In the genomic region with DNA sequence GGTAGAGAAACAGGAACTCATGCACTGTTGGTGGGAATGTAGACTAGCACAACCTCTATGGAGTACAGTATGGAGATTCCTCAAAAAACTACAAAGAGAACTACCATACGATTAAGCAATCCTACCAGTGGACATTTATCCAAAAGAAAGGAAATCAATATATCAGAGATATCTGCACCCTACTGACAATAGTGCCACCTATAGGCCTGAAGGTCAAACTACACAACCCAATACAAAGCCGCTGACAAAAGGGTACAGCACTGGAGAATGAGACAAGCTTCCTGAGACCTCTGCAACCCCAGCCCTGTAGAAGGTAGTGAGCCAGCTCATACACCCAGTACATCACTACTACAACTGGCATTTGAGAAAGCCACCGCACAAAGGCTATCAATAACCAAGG, we compare ENCODE assay signal across 1 cellular context.
TF ChIP-seq lines count a peak whose summit lies in the region.

No MANE protein-coding gene starts in this region.

TF ChIP-seq in GM23338, 12 proteins besides CTCF, POLR2A, EP300 and RAD21 (continued from another document):
- TF ChIP-seq, protein P1, sequence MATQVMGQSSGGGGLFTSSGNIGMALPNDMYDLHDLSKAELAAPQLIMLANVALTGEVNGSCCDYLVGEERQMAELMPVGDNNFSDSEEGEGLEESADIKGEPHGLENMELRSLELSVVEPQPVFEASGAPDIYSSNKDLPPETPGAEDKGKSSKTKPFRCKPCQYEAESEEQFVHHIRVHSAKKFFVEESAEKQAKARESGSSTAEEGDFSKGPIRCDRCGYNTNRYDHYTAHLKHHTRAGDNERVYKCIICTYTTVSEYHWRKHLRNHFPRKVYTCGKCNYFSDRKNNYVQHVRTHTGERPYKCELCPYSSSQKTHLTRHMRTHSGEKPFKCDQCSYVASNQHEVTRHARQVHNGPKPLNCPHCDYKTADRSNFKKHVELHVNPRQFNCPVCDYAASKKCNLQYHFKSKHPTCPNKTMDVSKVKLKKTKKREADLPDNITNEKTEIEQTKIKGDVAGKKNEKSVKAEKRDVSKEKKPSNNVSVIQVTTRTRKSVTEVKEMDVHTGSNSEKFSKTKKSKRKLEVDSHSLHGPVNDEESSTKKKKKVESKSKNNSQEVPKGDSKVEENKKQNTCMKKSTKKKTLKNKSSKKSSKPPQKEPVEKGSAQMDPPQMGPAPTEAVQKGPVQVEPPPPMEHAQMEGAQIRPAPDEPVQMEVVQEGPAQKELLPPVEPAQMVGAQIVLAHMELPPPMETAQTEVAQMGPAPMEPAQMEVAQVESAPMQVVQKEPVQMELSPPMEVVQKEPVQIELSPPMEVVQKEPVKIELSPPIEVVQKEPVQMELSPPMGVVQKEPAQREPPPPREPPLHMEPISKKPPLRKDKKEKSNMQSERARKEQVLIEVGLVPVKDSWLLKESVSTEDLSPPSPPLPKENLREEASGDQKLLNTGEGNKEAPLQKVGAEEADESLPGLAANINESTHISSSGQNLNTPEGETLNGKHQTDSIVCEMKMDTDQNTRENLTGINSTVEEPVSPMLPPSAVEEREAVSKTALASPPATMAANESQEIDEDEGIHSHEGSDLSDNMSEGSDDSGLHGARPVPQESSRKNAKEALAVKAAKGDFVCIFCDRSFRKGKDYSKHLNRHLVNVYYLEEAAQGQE (IDR thresholded peaks at IDR 0.05; ENCODE audit: unreplicated experiment), result no peak
- TF ChIP-seq POLR2AphosphoS5 (IDR thresholded peaks at IDR 0.05; ENCODE audit: low read depth) (no peak), NANOG (IDR thresholded peaks at IDR 0.05; ENCODE audit: borderline replicate concordance) (no peak), STAT1 (IDR thresholded peaks at IDR 0.05; ENCODE audit: unreplicated experiment) (no peak)
